In the genomic region with DNA sequence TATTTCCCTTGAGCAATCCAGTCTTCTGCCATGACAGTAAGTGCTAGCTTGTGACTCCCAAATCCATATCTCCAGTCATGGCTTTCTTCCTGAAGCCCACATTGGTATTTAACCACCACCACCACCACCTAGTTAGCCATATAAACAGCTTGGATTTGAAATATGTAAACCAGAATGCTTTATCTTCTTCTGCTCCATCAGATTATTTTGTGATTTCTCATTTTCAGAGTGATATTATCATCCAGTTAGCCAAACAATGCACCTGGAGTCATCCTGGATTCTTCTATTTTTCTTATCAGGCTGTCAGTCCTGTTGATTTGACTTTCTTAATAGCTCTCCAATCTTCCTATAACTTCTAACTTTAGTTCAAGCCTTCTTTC, we compare ENCODE assay signal across 31 cellular contexts.
DNase-seq lines count a peak whose midpoint lies in the region; FAIRE-seq and TF ChIP-seq lines count a peak whose summit lies in the region.
"Had no signal": no experiment of that assay in that cellular context is flagged by ENCODE, and none has a peak within 500 bp of the region (broad histone marks: within the 10 kb centered on the region; RNA-seq: fewer than 3 reads in every experiment).

No MANE protein-coding gene starts in this region.

- H3K4me3 Mint-ChIP-seq in astrocyte (ENCODE audit: unreplicated experiment) (no peak overlapping the region), osteocyte (ENCODE audit: unreplicated experiment) (no peak overlapping the region)
- H3K4me3 Mint-ChIP-seq: activated CD4-positive, alpha-beta T cell treated with anti-CD3 and anti-CD28 coated beads, Interleukin-2, amount 10 ng/mL, durations not matched to agents 7 days and 5 days; activated naive CD8-positive, alpha-beta T cell treated with anti-CD3 and anti-CD28 coated beads for 36 hours; stimulated activated memory B cell treated with anti-CD40 and anti-IgM and Interleukin-4, amounts not matched to agents 10 μg/mL and 1 μg/mL and 100 μg/mL, for 72 hours had no signal

- H3K27me3 ChIP-seq in astrocyte (ENCODE audit: insufficient read depth, low read length) = no peaks in the 10 kb centered on the region
- peaks cover 24% of the 10 kb centered on the region for H3K27me3 ChIP-seq in HAP-1 (ENCODE audit: low read depth)
- H3K27me3 ChIP-seq: left lung, Peyer's patch, sigmoid colon, upper lobe of right lung had no signal

- H3K9ac ChIP-seq in astrocyte (ENCODE audit: low read length) = no peak overlapping the region

- H3K4me3 ChIP-seq in astrocyte (ENCODE audit: insufficient read depth, low read depth, low read length) (no peak overlapping the region), HAP-1 (no peak overlapping the region)
- H3K4me3 ChIP-seq: left lung, Peyer's patch, psoas muscle, sigmoid colon, upper lobe of right lung had no signal

- H3K27me3 Mint-ChIP-seq in astrocyte (ENCODE audit: low read depth, unreplicated experiment) (no peaks in the 10 kb centered on the region), osteocyte (ENCODE audit: unreplicated experiment) (no peaks in the 10 kb centered on the region)
- H3K27me3 Mint-ChIP-seq: activated CD4-positive, alpha-beta T cell treated with anti-CD3 and anti-CD28 coated beads, Interleukin-2, amount 10 ng/mL, durations not matched to agents 7 days and 5 days; activated naive CD8-positive, alpha-beta T cell treated with anti-CD3 and anti-CD28 coated beads for 36 hours had no signal

- no peaks in the 10 kb centered on the region for H3K9me3 Mint-ChIP-seq in astrocyte (ENCODE audit: unreplicated experiment)
- H3K9me3 Mint-ChIP-seq in osteocyte (ENCODE audit: unreplicated experiment) = no peaks in the 10 kb centered on the region
- H3K9me3 Mint-ChIP-seq: activated CD4-positive, alpha-beta T cell treated with anti-CD3 and anti-CD28 coated beads, Interleukin-2, amount 10 ng/mL, durations not matched to agents 7 days and 5 days; activated naive CD8-positive, alpha-beta T cell treated with anti-CD3 and anti-CD28 coated beads for 36 hours; naive B cell; stimulated activated memory B cell treated with anti-CD40 and anti-IgM and Interleukin-4, amounts not matched to agents 10 μg/mL and 1 μg/mL and 100 μg/mL, for 72 hours had no signal

- FAIRE-seq in astrocyte (lab: Jason Lieb, UNC) = no peak
- FAIRE-seq: islet of Langerhans had no signal

- DNase-seq in M059J (ENCODE audit: low read depth) (peak; percentile 7), astrocyte (ENCODE audit: low read depth) (peak; percentile 45), osteocyte (ENCODE audit: extremely low spot score, unreplicated experiment) (no peak), GM13977 (ENCODE audit: low spot score) (no peak), cerebellar nuclear complex (lab: John Stamatoyannopoulos, UW) (no peak), HAP-1 (ENCODE audit: low spot score in 2 of 2) (no peak)
- DNase-seq in activated CD4-positive, alpha-beta T cell treated with anti-CD3 and anti-CD28 coated beads for 1 hour = no peak
- DNase-seq: activated CD4-positive, alpha-beta T cell treated with anti-CD3 and anti-CD28 coated beads, Interleukin-2, amount 10 ng/mL, durations not matched to agents 7 days and 5 days; activated effector memory CD4-positive, alpha-beta T cell treated with anti-CD3 and anti-CD28 coated beads, Interleukin-2, amount 50 U/mL, for 16 hours; activated naive CD8-positive, alpha-beta T cell treated with anti-CD3 and anti-CD28 coated beads for 36 hours; activated T-cell treated with anti-CD3 and anti-CD28 coated beads, Interleukin-2, amount 50 U/mL, for 1 hour; aorta; cortex of kidney; DMS79 treated with DMSO at 0.1 percent for 48 hours; effector memory CD4-positive, alpha-beta T cell; left lung; naive B cell; NCI-H1092 treated with DMSO at 0.1 percent for 48 hours; NCI-H1694 treated with DMSO at 0.1 percent for 48 hours; NCI-H2171 treated with DMSO at 0.1 percent for 48 hours; NCI-H526 treated with DMSO at 0.1 percent for 48 hours; nucleus accumbens; Peyer's patch; psoas muscle; SIG-M5; sigmoid colon; stimulated activated CD4-positive, alpha-beta T cell treated with anti-CD3 and anti-CD28 coated beads, Interleukin-15, amount 100 ng/mL, for 24 hours; upper lobe of right lung had no signal

- H3K4me1 ChIP-seq in astrocyte (ENCODE audit: insufficient read depth, low read length) = no peaks in the 10 kb centered on the region
- H3K4me1 ChIP-seq in HAP-1 = no peaks in the 10 kb centered on the region; the same call in 1 of the 2 replicates
- H3K4me1 ChIP-seq: left lung, Peyer's patch, psoas muscle, upper lobe of right lung had no signal

- no peaks in the 10 kb centered on the region for H4K20me1 ChIP-seq in astrocyte (ENCODE audit: insufficient read depth, low read length)

- no peak overlapping the region for H2AFZ ChIP-seq in astrocyte (ENCODE audit: low read depth, low read length)

- no peaks in the 10 kb centered on the region for H3K4me1 Mint-ChIP-seq in astrocyte (ENCODE audit: low read depth, unreplicated experiment)
- H3K4me1 Mint-ChIP-seq in osteocyte (ENCODE audit: unreplicated experiment) = peaks cover 29% of the 10 kb centered on the region
- H3K4me1 Mint-ChIP-seq: activated CD4-positive, alpha-beta T cell treated with anti-CD3 and anti-CD28 coated beads, Interleukin-2, amount 10 ng/mL, durations not matched to agents 7 days and 5 days; activated naive CD8-positive, alpha-beta T cell treated with anti-CD3 and anti-CD28 coated beads for 36 hours; naive B cell; stimulated activated memory B cell treated with anti-CD40 and anti-IgM and Interleukin-4, amounts not matched to agents 10 μg/mL and 1 μg/mL and 100 μg/mL, for 72 hours had no signal

- H3K4me2 ChIP-seq in astrocyte (ENCODE audit: low read length) = no peak overlapping the region

- in situ Hi-C loops in GM13977 (cut with MboI; ENCODE audit: low pct_unique_long_range_greater_than_20kb, low sequenced_read_pairs, unreplicated experiment) = no loop called here
- in situ Hi-C loops in HAP-1 (cut with MboI; ENCODE audit: low sequenced_read_pairs) = no loop called here

- no peak overlapping the region for H3K27ac Mint-ChIP-seq in astrocyte (ENCODE audit: unreplicated experiment)
- peak overlapping the region; percentile 81 for H3K27ac Mint-ChIP-seq in osteocyte (ENCODE audit: unreplicated experiment)
- H3K27ac Mint-ChIP-seq: activated CD4-positive, alpha-beta T cell treated with anti-CD3 and anti-CD28 coated beads, Interleukin-2, amount 10 ng/mL, durations not matched to agents 7 days and 5 days; activated naive CD8-positive, alpha-beta T cell treated with anti-CD3 and anti-CD28 coated beads for 36 hours; naive B cell; stimulated activated memory B cell treated with anti-CD40 and anti-IgM and Interleukin-4, amounts not matched to agents 10 μg/mL and 1 μg/mL and 100 μg/mL, for 72 hours had no signal

- H3K9me3 ChIP-seq in astrocyte (ENCODE audit: insufficient read depth, low read depth, low read length) (no peaks in the 10 kb centered on the region), HAP-1 (no peaks in the 10 kb centered on the region)
- H3K9me3 ChIP-seq: left lung, Peyer's patch, psoas muscle, sigmoid colon, upper lobe of right lung had no signal

- TF ChIP-seq CTCF in C4-2B (conservative IDR thresholded peaks at IDR 0.05) (no peak), astrocyte (IDR thresholded peaks at IDR 0.05; ENCODE audit: insufficient read depth, low read depth, low read length) (no peak), osteocyte (IDR thresholded peaks at IDR 0.05) (no peak), GM13977 (IDR thresholded peaks at IDR 0.05; ENCODE audit: extremely low read depth, insufficient read depth, missing control alignments) (no peak)

- no peaks in the 10 kb centered on the region for H3K36me3 Mint-ChIP-seq in astrocyte (ENCODE audit: low read depth, unreplicated experiment)
- no peaks in the 10 kb centered on the region for H3K36me3 Mint-ChIP-seq in osteocyte (ENCODE audit: unreplicated experiment)
- H3K36me3 Mint-ChIP-seq: activated naive CD8-positive, alpha-beta T cell treated with anti-CD3 and anti-CD28 coated beads for 36 hours; naive B cell; stimulated activated memory B cell treated with anti-CD40 and anti-IgM and Interleukin-4, amounts not matched to agents 10 μg/mL and 1 μg/mL and 100 μg/mL, for 72 hours had no signal

- no peaks in the 10 kb centered on the region for H3K79me2 ChIP-seq in astrocyte (ENCODE audit: insufficient read depth, low read length)

- H3K36me3 ChIP-seq in astrocyte (ENCODE audit: insufficient read depth, low read length) = no peaks in the 10 kb centered on the region
- H3K36me3 ChIP-seq in HAP-1 (replicated peaks) = no peaks in the 10 kb centered on the region
- H3K36me3 ChIP-seq: left lung, Peyer's patch, sigmoid colon, upper lobe of right lung had no signal

- H3K27ac ChIP-seq in C4-2B (peak overlapping the region; percentile 47), astrocyte (ENCODE audit: low read depth, low read length) (no peak overlapping the region)
- H3K27ac ChIP-seq: left lung, Peyer's patch, psoas muscle, sigmoid colon, upper lobe of right lung had no signal

Comparison
In these comparisons a context has a peak if more than half of its experiments do, and no peak if none do; other contexts are left out.
1. DNase-seq: peak in M059J (single experiment) and astrocyte (single experiment); none in osteocyte (single experiment), GM13977 (single experiment), activated CD4-positive, alpha-beta T cell treated with anti-CD3 and anti-CD28 coated beads for 1 hour (single experiment), cerebellar nuclear complex (0 of 2) and HAP-1 (0 of 2).